ENCODE assay signal across 8 cellular contexts in the genomic region with DNA sequence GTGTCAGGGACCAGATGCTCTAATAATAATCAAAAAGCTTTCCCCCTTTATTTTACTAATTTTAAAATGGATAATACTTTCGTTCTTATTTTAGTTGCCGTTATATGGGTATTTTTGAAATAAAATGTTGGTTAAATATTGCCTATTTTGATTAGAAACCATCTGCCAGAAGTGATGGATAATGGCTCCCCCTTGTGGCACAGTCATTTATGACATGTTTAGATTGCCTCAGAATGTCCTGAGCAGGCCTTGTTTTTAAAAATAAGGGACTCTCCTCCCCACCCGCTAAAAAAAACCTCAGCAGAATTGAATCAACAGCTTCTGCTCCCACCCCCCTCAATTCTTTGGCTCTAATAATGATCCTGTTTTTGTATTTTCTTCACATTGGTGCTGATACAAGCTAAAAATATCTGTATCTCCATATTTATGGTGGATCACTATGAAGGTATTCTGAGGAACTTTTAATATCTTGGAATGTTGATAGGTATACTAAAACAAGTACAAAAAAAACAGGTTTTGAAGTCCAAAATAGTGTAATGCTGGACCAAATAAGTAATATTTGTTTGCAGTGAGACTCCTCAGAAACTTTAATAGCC. TPM values are rescaled to one million over a fixed set of nuclear protein-coding genes. Genes with fewer than 3 reads are reported as not detected.
DNase-seq lines count a peak whose midpoint lies in the region; ATAC-seq and TF ChIP-seq lines count a peak whose summit lies in the region.

No MANE protein-coding gene starts in this region.

- CTCF ChIA-PET in BJ (lab: Yijun Ruan, JAX), result interaction anchor here (0.5 to 2.7 kb wide), 28 partner anchors 10 to 1487 kb away, joined by 3 to 26 read pairs (median 3); a partner anchor contains a TSS

- POLR2A ChIA-PET in BJ (lab: Charles Lee), result no interaction called here

- DNase-seq in BJ (ENCODE audit: low read depth) (no peak), NCI-H2171 (lab: John Stamatoyannopoulos, UW) (peak; percentile 18), cerebellar cortex (ENCODE audit: low spot score) (peak; percentile 86), kidney tubule cell (ENCODE audit: low spot score) (peak; percentile 70)
- peak; percentile 68 for DNase-seq in activated CD4-positive, CD25-positive, alpha-beta regulatory T cell treated with anti-CD3 and anti-CD28 coated beads, Interleukin-2, amount 50 U/mL, for 16 hours (ENCODE audit: low read depth, low spot score)
- peak; percentile 82 for DNase-seq in stimulated activated CD4-positive, alpha-beta T cell treated with anti-CD3 and anti-CD28 coated beads, Interleukin-4, amount 100 ng/mL, for 24 hours

- H3K4me3 ChIP-seq in BJ (ENCODE audit: low read depth, low read length), result no peak overlapping the region

- no peaks in the 10 kb centered on the region for H3K36me3 ChIP-seq in BJ (ENCODE audit: control insufficient read depth, insufficient read depth, low read length)

- ATAC-seq in GM21737 (IDR thresholded peaks at IDR 0.05; ENCODE audit: unreplicated experiment) (peak; percentile 48), HG03520 (IDR thresholded peaks at IDR 0.05; ENCODE audit: unreplicated experiment) (no peak)

- no peaks in the 10 kb centered on the region for H3K27me3 ChIP-seq in BJ (ENCODE audit: control insufficient read depth, insufficient read depth, low read length)

- TF ChIP-seq CTCF in BJ (IDR thresholded peaks at IDR 0.05; ENCODE audit: insufficient read depth, low read depth, low read length), result peak; percentile 67

RNA-seq across cellular contexts. Expression of a gene that starts 38.8 kb away (rescaled TPM):
- 17.9 and 31.4 TPM in 2 replicates for polyA plus RNA-seq in BJ (2011; rRNA removed)
- 5.9 and 6.2 TPM in 2 replicates for polyA minus RNA-seq in BJ (2011; rRNA and poly(A)+ RNA removed)

RNA-seq across cellular contexts. Expression of a gene that starts 39.2 kb away (rescaled TPM):
- 27.8 and 45.8 TPM in 2 replicates for polyA plus RNA-seq in BJ (2011; rRNA removed)
- polyA minus RNA-seq in BJ (2011; rRNA and poly(A)+ RNA removed), result 14.7 and 25.0 TPM in 2 replicates
